Comparison of ENCODE assay signal across 8 cellular contexts in the genomic region with DNA sequence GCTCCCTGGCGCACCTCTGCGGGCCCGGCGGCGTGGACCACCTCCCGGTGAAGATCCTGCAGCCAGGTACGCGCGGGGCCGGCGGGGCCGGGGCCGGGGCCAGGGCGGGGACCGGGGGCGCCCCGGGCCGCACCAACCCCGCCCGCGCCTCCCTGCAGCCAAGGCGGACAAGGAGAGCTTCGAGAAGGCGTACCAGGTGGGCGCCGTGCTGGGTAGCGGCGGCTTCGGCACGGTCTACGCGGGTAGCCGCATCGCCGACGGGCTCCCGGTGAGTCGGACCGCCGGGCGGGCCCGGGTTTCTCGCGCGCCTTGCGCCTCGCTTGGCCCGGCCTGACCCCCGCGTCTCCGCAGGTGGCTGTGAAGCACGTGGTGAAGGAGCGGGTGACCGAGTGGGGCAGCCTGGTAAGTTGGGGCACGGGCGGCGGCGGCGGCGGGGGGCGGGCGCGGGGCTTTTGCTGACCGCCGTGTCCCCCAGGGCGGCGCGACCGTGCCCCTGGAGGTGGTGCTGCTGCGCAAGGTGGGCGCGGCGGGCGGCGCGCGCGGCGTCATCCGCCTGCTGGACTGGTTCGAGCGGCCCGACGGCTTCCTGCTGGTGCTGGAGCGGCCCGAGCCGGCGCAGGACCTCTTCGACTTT. TPM values are rescaled to one million over a fixed set of nuclear protein-coding genes. Genes with fewer than 3 reads are reported as not detected.
A peak's percentile ranks its signal among the peaks of the same experiment; 100 is the strongest.
DNase-seq lines count a peak whose midpoint lies in the region; ATAC-seq, FAIRE-seq and TF ChIP-seq lines count a peak whose summit lies in the region.

No MANE protein-coding gene starts in this region.

- H2AFZ ChIP-seq in GM12878 (ENCODE audit: control insufficient read depth, low read depth, low read length), result no peak overlapping the region

- no peaks in the 10 kb centered on the region for H3K27me3 ChIP-seq in GM12878 (replicated peaks in 1 of 2; ENCODE audit: control insufficient read depth in 2 of 2, insufficient read depth in 2 of 2, low read length in 1 of 2)

- peaks cover 21% of the 10 kb centered on the region for H3K4me1 ChIP-seq in GM12878 (ENCODE audit: control insufficient read depth, insufficient read depth, low read length)

- in situ Hi-C loops in GM12878 (cut with MboI), result loop anchor here (10.0 kb wide), 1 partner anchor 574 kb away; a partner anchor contains a TSS

- no peak for TF ChIP-seq POLR2A in GM12878 (IDR thresholded peaks at IDR 0.05; ENCODE audit: low read depth, low read length)

- peaks cover 2% of the 10 kb centered on the region; the same call in 1 of the 2 replicates for H4K20me1 ChIP-seq in GM12878 (ENCODE audit: control insufficient read depth, insufficient read depth)

- peaks cover 49% of the 10 kb centered on the region for H3K79me2 ChIP-seq in GM12878 (ENCODE audit: control insufficient read depth, insufficient read depth, low read length)

- SMC1A ChIA-PET in GM12878 (lab: Charles Lee; ENCODE audit: uncharacterized antibody, unreplicated experiment), result no interaction called here

- BruUV-seq in GM12878 (replicated peaks; lab: Mats Ljungman, UMichigan), result no TSS peak

- DNase-seq in OCI-M1 (lab: John Stamatoyannopoulos, UW), result peak; percentile 53
- DNase-seq in GM12878 (ENCODE audit: low read depth, low spot score), result no peak
- DNase-seq in islet precursor cell, result peak; percentile 72
- peak; percentile 48 to 49 for DNase-seq in stimulated activated CD4-positive, alpha-beta T cell treated with anti-CD3 and anti-CD28 coated beads, Interleukin-2, amount 100 ng/mL, for 24 hours
- DNase-seq in NCI-H187 (lab: John Stamatoyannopoulos, UW), result no peak
- no peak for DNase-seq in foreskin melanocyte
- DNase-seq in LoVo (ENCODE audit: low spot score), result no peak

- WGBS in GM12878 (ENCODE audit: insufficient coverage, insufficient replicate concordance, low lambda C conversion rate, missing lambda C conversion rate), result 0% methylated on average over 21 of the region's 89 CpGs

- peak overlapping the region; percentile 98 for H3K4me3 ChIP-seq in GM12878

- H3K36me3 ChIP-seq in GM12878 (ENCODE audit: control insufficient read depth in 2 of 2, insufficient read depth in 2 of 2, low read length in 1 of 2), result peaks cover 14 to 19% of the 10 kb centered on the region in 2 experiments

- no peak for TF ChIP-seq RAD21 in GM12878 (IDR thresholded peaks at IDR 0.05; ENCODE audit: insufficient read depth, low read depth, low read length)

- H3K27ac ChIP-seq in GM12878 (ENCODE audit: control insufficient read depth, insufficient read depth), result peak overlapping the region; percentile 53

- CTCF ChIA-PET in GM12878 (lab: Yijun Ruan, JAX), result no interaction called here

- 0 out of 6 replicates have a peak, but pooled peaks of 1 of the 3 experiments have one; percentile 2 for TF ChIP-seq CTCF in GM12878 (IDR thresholded peaks at IDR 0.05 in 2 of 3, conservative IDR thresholded peaks at IDR 0.05 in 1 of 3; ENCODE audit: control insufficient read depth in 2 of 3, extremely low read depth in 1 of 3, insufficient read depth in 1 of 3, low read depth in 3 of 3, low read length in 3 of 3)

- POLR2A ChIA-PET in GM12878 (lab: Charles Lee), result interaction anchor here (1.1 to 2.5 kb wide), 3 partner anchors 10 to 25 kb away, joined by 3 to 15 read pairs (median 10); no protein-coding TSS in a partner anchor

- peak; percentile 1 for ATAC-seq in GM19397 (IDR thresholded peaks at IDR 0.05; ENCODE audit: unreplicated experiment)
- 0 out of 3 replicates have a peak, but pooled peaks have one; percentile 4 for ATAC-seq in GM12878

- RAD21 ChIA-PET in GM12878 (lab: Charles Lee; ENCODE audit: unreplicated experiment), result interaction anchor here (0.7 to 2.6 kb wide), 4 partner anchors 10 to 31 kb away, joined by 3 to 15 read pairs (median 8); no protein-coding TSS in a partner anchor

- FAIRE-seq in GM12878 (lab: Jason Lieb, UNC), result no peak

- H3K4me2 ChIP-seq in GM12878 (ENCODE audit: control insufficient read depth, insufficient read depth), result peak overlapping the region; percentile 34

- no peaks in the 10 kb centered on the region for H3K9me3 ChIP-seq in GM12878 (replicated peaks; ENCODE audit: control insufficient read depth, insufficient read depth, low read length)

- no peak for TF ChIP-seq EP300 in GM12878 (IDR thresholded peaks at IDR 0.05; ENCODE audit: borderline replicate concordance in 1 of 2, control insufficient read depth in 1 of 2, low read depth in 2 of 2, low read length in 2 of 2)

- intact Hi-C loops in GM12878 (cut with micrococcal nuclease; ENCODE audit: unreplicated experiment), result loop anchor here (5.0 kb wide), 1 partner anchor 226 kb away; a partner anchor contains a TSS

- H3K9ac ChIP-seq in GM12878 (ENCODE audit: control insufficient read depth, insufficient read depth, low read length), result peak overlapping the region; percentile 78

RNA-seq across cellular contexts. Expression of a gene that starts 0.5 kb away (rescaled TPM):
- total RNA-seq in GM12878 (2013; cell fraction: nucleolus; rRNA removed), result 27.8 and 36.0 TPM in 2 replicates
- total RNA-seq in GM12878 (2014; rRNA removed) (44.7 and 51.8 TPM in 2 replicates), GM12878 (2014; rRNA removed; fragmentation: Illumina TruSeq; extraction: Trizol) (11.0 and 11.9 TPM in 2 replicates), GM12878 (2021) (59.5 and 60.8 TPM in 2 replicates)
- 6.5 TPM for polyA plus RNA-seq in GM12878 (2011; ENCODE audit: low read depth)
- polyA plus RNA-seq in GM12878 (2011; rRNA removed) (8.6 and 12.4 TPM in 2 replicates), GM12878 (2014; fragmentation: Illumina TruSeq; extraction: Trizol) (2.2 and 6.2 TPM in 2 replicates), GM12878 (2014; fragmentation: Nextera tagmentation; extraction: Ambion mirVana) (1 to 10 TPM in 1 of 2 experiments, under 1 TPM in 1; 0.31 to 1.5 TPM), GM12878 (2014; rRNA removed) (57.0 and 57.8 TPM in 2 replicates), GM12878 (2016; fragmentation: Nextera tagmentation; extraction: Ambion mirVana) (10 to 100 TPM; 12.4 to 34.3 TPM)
- 31.3 and 38.2 TPM in 2 replicates for polyA plus RNA-seq in GM12878 (2011; cell fraction: cytosol; rRNA removed)
- 84.4 and 94.5 TPM in 2 replicates for polyA plus RNA-seq in GM12878 (2011; cell fraction: nucleus; rRNA removed)
- polyA plus RNA-seq in GM12878 (2012), result 30.9 and 46.0 TPM in 2 replicates
- polyA minus RNA-seq in GM12878 (2011; rRNA and poly(A)+ RNA removed), result 3.9 and 14.1 TPM in 2 replicates
- 14.2 and 18.4 TPM in 2 replicates for polyA minus RNA-seq in GM12878 (2011; cell fraction: cytosol; rRNA and poly(A)+ RNA removed)
- 22.6 and 39.2 TPM in 2 replicates for polyA minus RNA-seq in GM12878 (2011; cell fraction: nucleus; rRNA and poly(A)+ RNA removed)

RNA-seq across cellular contexts. Expression of a gene that starts 42.6 kb away (rescaled TPM):
- total RNA-seq in GM12878 (2013; cell fraction: nucleolus; rRNA removed), result 19.9 and 22.8 TPM in 2 replicates
- 37.9 and 49.5 TPM in 2 replicates for total RNA-seq in GM12878 (2014; rRNA removed)
- total RNA-seq in GM12878 (2014; rRNA removed; fragmentation: Illumina TruSeq; extraction: Trizol), result 16.1 and 16.5 TPM in 2 replicates
- 40.6 and 48.1 TPM in 2 replicates for total RNA-seq in GM12878 (2021)
- 17.3 TPM for polyA plus RNA-seq in GM12878 (2011; ENCODE audit: low read depth)
- 8.4 and 14.0 TPM in 2 replicates for polyA plus RNA-seq in GM12878 (2011; rRNA removed)
- polyA plus RNA-seq in GM12878 (2011; cell fraction: cytosol; rRNA removed), result 22.4 and 29.3 TPM in 2 replicates
- polyA plus RNA-seq in GM12878 (2011; cell fraction: nucleus; rRNA removed), result 40.8 and 53.1 TPM in 2 replicates
- 33.5 and 34.5 TPM in 2 replicates for polyA plus RNA-seq in GM12878 (2012)
- polyA plus RNA-seq in GM12878 (2014; fragmentation: Illumina TruSeq; extraction: Trizol), result 3.2 and 11.9 TPM in 2 replicates
- polyA plus RNA-seq in GM12878 (2014; fragmentation: Nextera tagmentation; extraction: Ambion mirVana), result 10 to 100 TPM in 1 of 2 experiments, 1 to 10 TPM in 1; 9.4 to 15.0 TPM
- polyA plus RNA-seq in GM12878 (2014; rRNA removed), result 35.7 and 45.0 TPM in 2 replicates
- 100 to 1,000 TPM in 1 of 2 experiments, 10 to 100 TPM in 1; 97.0 to 111 TPM for polyA plus RNA-seq in GM12878 (2016; fragmentation: Nextera tagmentation; extraction: Ambion mirVana)
- polyA minus RNA-seq in GM12878 (2011; rRNA and poly(A)+ RNA removed), result 5.8 and 7.4 TPM in 2 replicates
- polyA minus RNA-seq in GM12878 (2011; cell fraction: cytosol; rRNA and poly(A)+ RNA removed), result 5.6 TPM in 2 replicates
- polyA minus RNA-seq in GM12878 (2011; cell fraction: nucleus; rRNA and poly(A)+ RNA removed), result 5.1 and 8.7 TPM in 2 replicates

RNA-seq across cellular contexts. Expression of a gene that starts 42.8 kb away (rescaled TPM):
- total RNA-seq in GM12878 (2013; cell fraction: nucleolus; rRNA removed), result 43.7 and 49.4 TPM in 2 replicates
- 9.8 and 10.5 TPM in 2 replicates for total RNA-seq in GM12878 (2014; rRNA removed)
- 3.3 and 3.7 TPM in 2 replicates for total RNA-seq in GM12878 (2014; rRNA removed; fragmentation: Illumina TruSeq; extraction: Trizol)
- total RNA-seq in GM12878 (2021), result 15.8 and 16.6 TPM in 2 replicates
- 4.7 TPM for polyA plus RNA-seq in GM12878 (2011; ENCODE audit: low read depth)
- polyA plus RNA-seq in GM12878 (2011; rRNA removed), result 2.2 and 5.2 TPM in 2 replicates
- polyA plus RNA-seq in GM12878 (2011; cell fraction: cytosol; rRNA removed), result 7.2 and 10.1 TPM in 2 replicates
- polyA plus RNA-seq in GM12878 (2011; cell fraction: nucleus; rRNA removed), result 18.2 and 19.7 TPM in 2 replicates
- 12.4 and 15.1 TPM in 2 replicates for polyA plus RNA-seq in GM12878 (2012)
- polyA plus RNA-seq in GM12878 (2014; fragmentation: Illumina TruSeq; extraction: Trizol), result 0.79 and 4.3 TPM in 2 replicates
- under 1 TPM; 0.22 to 0.37 TPM for polyA plus RNA-seq in GM12878 (2014; fragmentation: Nextera tagmentation; extraction: Ambion mirVana)
- 8.0 and 9.7 TPM in 2 replicates for polyA plus RNA-seq in GM12878 (2014; rRNA removed)
- 10 to 100 TPM; 17.9 to 23.4 TPM for polyA plus RNA-seq in GM12878 (2016; fragmentation: Nextera tagmentation; extraction: Ambion mirVana)
- polyA minus RNA-seq in GM12878 (2011; rRNA and poly(A)+ RNA removed), result 6.0 and 20.6 TPM in 2 replicates
- polyA minus RNA-seq in GM12878 (2011; cell fraction: cytosol; rRNA and poly(A)+ RNA removed), result 3.6 and 4.7 TPM in 2 replicates
- polyA minus RNA-seq in GM12878 (2011; cell fraction: nucleus; rRNA and poly(A)+ RNA removed), result 3.4 and 4.7 TPM in 2 replicates

RNA-seq across cellular contexts. Expression of a gene that starts 51.5 kb away (rescaled TPM):
- 0.33 and 0.34 TPM in 2 replicates for total RNA-seq in GM12878 (2013; cell fraction: nucleolus; rRNA removed)
- total RNA-seq in GM12878 (2014; rRNA removed) (not detected in 2 replicates), GM12878 (2014; rRNA removed; fragmentation: Illumina TruSeq; extraction: Trizol) (not detected in 2 replicates), GM12878 (2021) (not detected in 2 replicates)
- not detected for polyA plus RNA-seq in GM12878 (2011; ENCODE audit: low read depth)
- polyA plus RNA-seq in GM12878 (2011; rRNA removed) (0.03 TPM in 1 of 2 replicates, not detected in the other), GM12878 (2014; fragmentation: Illumina TruSeq; extraction: Trizol) (not detected in 2 replicates), GM12878 (2014; fragmentation: Nextera tagmentation; extraction: Ambion mirVana) (not detected), GM12878 (2014; rRNA removed) (0.06 TPM in 1 of 2 replicates, not detected in the other), GM12878 (2016; fragmentation: Nextera tagmentation; extraction: Ambion mirVana) (not detected)
- polyA plus RNA-seq in GM12878 (2011; cell fraction: cytosol; rRNA removed), result 0.03 TPM in 1 of 2 replicates, not detected in the other
- polyA plus RNA-seq in GM12878 (2011; cell fraction: nucleus; rRNA removed), result 0.10 and 0.20 TPM in 2 replicates
- polyA plus RNA-seq in GM12878 (2012), result 0.04 TPM in 1 of 2 replicates, not detected in the other
- not detected in 2 replicates for polyA minus RNA-seq in GM12878 (2011; rRNA and poly(A)+ RNA removed)
- not detected in 2 replicates for polyA minus RNA-seq in GM12878 (2011; cell fraction: cytosol; rRNA and poly(A)+ RNA removed)
- not detected in 2 replicates for polyA minus RNA-seq in GM12878 (2011; cell fraction: nucleus; rRNA and poly(A)+ RNA removed)

Comparison
In these comparisons a context has a peak if more than half of its experiments do, and no peak if none do; other contexts are left out.
1. DNase-seq: peak in OCI-M1 (single experiment), islet precursor cell (single experiment) and stimulated activated CD4-positive, alpha-beta T cell treated with anti-CD3 and anti-CD28 coated beads, Interleukin-2, amount 100 ng/mL, for 24 hours (2 of 2); none in GM12878 (single experiment), NCI-H187 (0 of 2), foreskin melanocyte (single experiment) and LoVo (single experiment).